Comparison of ENCODE assay signal across 9 cellular contexts in genomic region chr5:57494104-57495098, GRCh38. TPM values are rescaled to one million over a fixed set of nuclear protein-coding genes. Genes with fewer than 3 reads are reported as not detected.
DNase-seq lines count a peak whose midpoint lies in the region; ATAC-seq and TF ChIP-seq lines count a peak whose summit lies in the region.
"Had no signal": no experiment of that assay in that cellular context is flagged by ENCODE, and none has a peak within 500 bp of the region (broad histone marks: within the 10 kb centered on the region; RNA-seq: fewer than 3 reads in every experiment).

No MANE protein-coding gene starts in this region.

- peak; percentile 25 for DNase-seq in activated naive CD4-positive, alpha-beta T cell treated with Interleukin-2 at 50 U/mL for 16 hours
- DNase-seq in activated naive CD4-positive, alpha-beta T cell (lab: John Stamatoyannopoulos, UW) = no peak
- DNase-seq in SKM-1 treated with dmso at 0.1 percent for 144 hours (lab: John Stamatoyannopoulos, UW; ENCODE audit: unreplicated experiment) = peak; percentile 76
- peak in 1 of 2 donors; percentile 87 for DNase-seq in breast epithelium (ENCODE audit: low spot score in 2 of 2)
- peak in 1 of 10 donors; percentile 64 for DNase-seq in naive thymus-derived CD8-positive, alpha-beta T cell
- DNase-seq in retina = no peak

- peak overlapping the region in 9 of 10 donors; percentile 6 to 85 (median 58) for H3K27ac Mint-ChIP-seq in naive thymus-derived CD8-positive, alpha-beta T cell

- H3K9me3 ChIP-seq in breast epithelium = no peaks in the 10 kb centered on the region
- H3K9me3 ChIP-seq: ascending aorta had no signal

- no peaks in the 10 kb centered on the region for H3K36me3 Mint-ChIP-seq in naive thymus-derived CD8-positive, alpha-beta T cell

- peaks cover 10 to 25% (median 22%) of the 10 kb centered on the region in 4 donors for H3K4me1 Mint-ChIP-seq in naive thymus-derived CD8-positive, alpha-beta T cell

- peak overlapping the region in 7 of 10 donors; percentile 3 to 67 (median 35) for H3K4me3 Mint-ChIP-seq in naive thymus-derived CD8-positive, alpha-beta T cell

- no peaks in the 10 kb centered on the region for H3K9me3 Mint-ChIP-seq in naive thymus-derived CD8-positive, alpha-beta T cell

- no peaks in the 10 kb centered on the region for H3K27me3 ChIP-seq in breast epithelium
- H3K27me3 ChIP-seq: ascending aorta had no signal

- H3K4me3 ChIP-seq in breast epithelium = no peak overlapping the region
- H3K4me3 ChIP-seq: ascending aorta had no signal

- no peaks in the 10 kb centered on the region for H3K36me3 ChIP-seq in breast epithelium
- H3K36me3 ChIP-seq: ascending aorta had no signal

- ATAC-seq in HG03565 (IDR thresholded peaks at IDR 0.05; ENCODE audit: unreplicated experiment) = peak; percentile 58
- ATAC-seq in naive thymus-derived CD8-positive, alpha-beta T cell = no peak
- ATAC-seq in HG03196 (IDR thresholded peaks at IDR 0.05; ENCODE audit: unreplicated experiment) = no peak

- intact Hi-C loops in breast epithelium (cut with DNase I; ENCODE audit: low total_unique reads) = no loop called here

- H3K27me3 Mint-ChIP-seq in naive thymus-derived CD8-positive, alpha-beta T cell = peaks cover 0 to 5% (median 0%) of the 10 kb centered on the region in 5 donors

- no peak for TF ChIP-seq CTCF in breast epithelium (IDR thresholded peaks at IDR 0.05)

- TF ChIP-seq POLR2A in breast epithelium (IDR thresholded peaks at IDR 0.05) = no peak

- peak overlapping the region; percentile 56 to 72 for H3K27ac ChIP-seq in breast epithelium

- POLR2A ChIA-PET in naive thymus-derived CD8-positive, alpha-beta T cell (lab: Charles Lee) = no interaction called here

- peaks cover 0 to 6% of the 10 kb centered on the region in 2 donors for H3K4me1 ChIP-seq in breast epithelium

RNA-seq across cellular contexts. Expression of gene ACTBL2, which starts 11.8 kb away (rescaled TPM):
- total RNA-seq in breast epithelium = 1 to 10 TPM in 1 of 3 donors, not detected in 2; 1.2 TPM
- not detected for total RNA-seq in naive thymus-derived CD8-positive, alpha-beta T cell
- polyA plus RNA-seq in naive thymus-derived CD8-positive, alpha-beta T cell = not detected
- total RNA-seq: ascending aorta had no signal

Comparison
In these comparisons a context has a peak if more than half of its experiments do, and no peak if none do; other contexts are left out.
1. DNase-seq: peak in activated naive CD4-positive, alpha-beta T cell treated with Interleukin-2 at 50 U/mL for 16 hours (single experiment) and SKM-1 treated with dmso at 0.1 percent for 144 hours (single experiment); none in activated naive CD4-positive, alpha-beta T cell (0 of 4) and retina (single experiment).